In genomic region chr16:35188288-35189155, GRCh38 we compare ENCODE assay signal across 12 cellular contexts.
DNase-seq lines count a peak whose midpoint lies in the region; ATAC-seq, FAIRE-seq and TF ChIP-seq lines count a peak whose summit lies in the region.
"Had no signal": no experiment of that assay in that cellular context is flagged by ENCODE, and none has a peak within 500 bp of the region (broad histone marks: within the 10 kb centered on the region; RNA-seq: fewer than 3 reads in every experiment).

No MANE protein-coding gene starts in this region.

- no peak overlapping the region for H2AK5ac ChIP-seq in mesenchymal stem cell (ENCODE audit: low read length, severe bottlenecking)

- no peak overlapping the region for H2BK12ac ChIP-seq in mesenchymal stem cell (ENCODE audit: low read length in 2 of 2)

- H3K18ac ChIP-seq in mesenchymal stem cell (ENCODE audit: low read depth in 1 of 2, low read length in 2 of 2): no peak overlapping the region

- H3K9me3 ChIP-seq in RWPE2 (ENCODE audit: severe bottlenecking) (no peaks in the 10 kb centered on the region), keratinocyte (ENCODE audit: control insufficient read depth, low read depth, low read length) (no peaks in the 10 kb centered on the region), mesenchymal stem cell (ENCODE audit: control insufficient read depth, low read length) (no peaks in the 10 kb centered on the region), thyroid gland (no peaks in the 10 kb centered on the region)

- H3K4me3 ChIP-seq in RWPE2 (ENCODE audit: severe bottlenecking) (no peak overlapping the region), keratinocyte (ENCODE audit: control insufficient read depth in 2 of 3, extremely low read depth in 1 of 3, insufficient read depth in 2 of 3, low read depth in 1 of 3, low read length in 3 of 3) (no peak overlapping the region), mesenchymal stem cell (ENCODE audit: insufficient read depth in 1 of 2, low read depth in 1 of 2, low read length in 2 of 2) (no peak overlapping the region), thyroid gland (replicated peaks in 1 of 3) (no peak overlapping the region)
- H3K4me3 ChIP-seq: skin epidermis had no signal

- H2BK5ac ChIP-seq in mesenchymal stem cell (ENCODE audit: low read depth, low read length, poor library complexity, severe bottlenecking): no peak overlapping the region

- H3K27ac ChIP-seq in RWPE2 (ENCODE audit: poor library complexity, severe bottlenecking) (no peak overlapping the region), keratinocyte (ENCODE audit: control insufficient read depth, insufficient read depth, low read length) (no peak overlapping the region), mesenchymal stem cell (ENCODE audit: low read length, poor library complexity, severe bottlenecking) (no peak overlapping the region), thyroid gland (no peak overlapping the region)
- H3K27ac ChIP-seq: skin epidermis had no signal

- no peaks in the 10 kb centered on the region for H3K79me1 ChIP-seq in mesenchymal stem cell (replicated peaks; ENCODE audit: low read length, poor library complexity, severe bottlenecking)

- no peaks in the 10 kb centered on the region for H3K36me3 ChIP-seq in RWPE2 (ENCODE audit: low read depth)
- no peaks in the 10 kb centered on the region for H3K36me3 ChIP-seq in keratinocyte (ENCODE audit: control insufficient read depth in 2 of 2, extremely low read depth in 1 of 2, insufficient read depth in 2 of 2, low read length in 2 of 2)
- H3K36me3 ChIP-seq in mesenchymal stem cell (ENCODE audit: control insufficient read depth in 1 of 2, insufficient read depth in 2 of 2, low read depth in 1 of 2, low read length in 2 of 2): no peaks in the 10 kb centered on the region
- H3K36me3 ChIP-seq in thyroid gland: no peaks in the 10 kb centered on the region

- peak; percentile 38; the same call in 1 of the 3 replicates for ATAC-seq in RWPE2 (ENCODE audit: low read depth)
- no peak for ATAC-seq in HG02840 (IDR thresholded peaks at IDR 0.05; ENCODE audit: low FRiP score, unreplicated experiment)
- ATAC-seq: activated T-helper 17 cell treated with anti-CD3 and anti-CD28 coated beads, Interleukin-2, amount 50 U/mL, for 72 hours; WTC11 had no signal

- no peak for FAIRE-seq in keratinocyte (lab: Jason Lieb, UNC)
- FAIRE-seq: D721Med had no signal

- H4K8ac ChIP-seq in mesenchymal stem cell (ENCODE audit: low read length): no peak overlapping the region

- H3K79me2 ChIP-seq in keratinocyte (ENCODE audit: control insufficient read depth, insufficient read depth, low read length): no peaks in the 10 kb centered on the region

- H2AFZ ChIP-seq in keratinocyte (ENCODE audit: control insufficient read depth, low read length) (no peak overlapping the region), mesenchymal stem cell (ENCODE audit: low read depth, low read length) (no peak overlapping the region)

- H3K4ac ChIP-seq in mesenchymal stem cell (ENCODE audit: low read depth in 1 of 2, low read length in 2 of 2): no peak overlapping the region

- H3K9ac ChIP-seq in keratinocyte (ENCODE audit: control insufficient read depth, extremely low read depth, insufficient read depth, low read length) (no peak overlapping the region), mesenchymal stem cell (ENCODE audit: low read length) (no peak overlapping the region)

- no peaks in the 10 kb centered on the region for H3K27me3 ChIP-seq in RWPE2 (ENCODE audit: insufficient read depth, poor library complexity, severe bottlenecking)
- H3K27me3 ChIP-seq in keratinocyte (ENCODE audit: control insufficient read depth, extremely low read depth, insufficient read depth, low read length): no peaks in the 10 kb centered on the region
- H3K27me3 ChIP-seq in mesenchymal stem cell (ENCODE audit: control insufficient read depth in 1 of 2, insufficient read depth in 1 of 2, low read length in 2 of 2): no peaks in the 10 kb centered on the region
- no peaks in the 10 kb centered on the region for H3K27me3 ChIP-seq in thyroid gland

- intact Hi-C loops in thyroid gland (cut with DNase I): no loop called here

- H3K4me2 ChIP-seq in keratinocyte (ENCODE audit: control insufficient read depth, extremely low read depth, insufficient read depth, low read depth, low read length) (no peak overlapping the region), mesenchymal stem cell (ENCODE audit: low read length, poor library complexity, severe bottlenecking) (no peak overlapping the region)

- DNase-seq in DMS114 treated with DMSO at 0.1 percent for 48 hours (lab: John Stamatoyannopoulos, UW; ENCODE audit: unreplicated experiment) (peak; percentile 27), HT-29 (ENCODE audit: low spot score) (peak; percentile 65), RWPE2 (ENCODE audit: low spot score) (no peak), keratinocyte (ENCODE audit: low read depth, low spot score) (no peak), mesenchymal stem cell (no peak), thyroid gland (no peak), NCI-H510A (lab: John Stamatoyannopoulos, UW) (no peak)

- no peak overlapping the region for H2BK120ac ChIP-seq in mesenchymal stem cell (ENCODE audit: low read depth, low read length)

- H2BK15ac ChIP-seq in mesenchymal stem cell (ENCODE audit: low read depth, poor library complexity, severe bottlenecking): no peak overlapping the region

- no peak for TF ChIP-seq POLR2A in thyroid gland (IDR thresholded peaks at IDR 0.05)

- no peak overlapping the region for H3K14ac ChIP-seq in mesenchymal stem cell (ENCODE audit: low read length in 2 of 2)

- H3K23ac ChIP-seq in mesenchymal stem cell (ENCODE audit: low read length in 2 of 2): no peak overlapping the region

- TF ChIP-seq CTCF in RWPE2 (IDR thresholded peaks at IDR 0.05; ENCODE audit: poor library complexity, severe bottlenecking): peak; percentile 16
- TF ChIP-seq CTCF in keratinocyte (optimal IDR thresholded peaks at IDR 0.05 in 1 of 3, IDR thresholded peaks at IDR 0.05 in 1 of 3, conservative IDR thresholded peaks at IDR 0.05 in 1 of 3; ENCODE audit: extremely low read depth in 1 of 3, insufficient read depth in 2 of 3, low read length in 3 of 3): peak; percentile 54 to 94 (median 79)
- TF ChIP-seq CTCF in thyroid gland (IDR thresholded peaks at IDR 0.05): no peak

- H3K4me1 ChIP-seq in RWPE2 (ENCODE audit: insufficient read depth, poor library complexity, severe bottlenecking): no peaks in the 10 kb centered on the region
- H3K4me1 ChIP-seq in keratinocyte (ENCODE audit: control insufficient read depth, extremely low read depth, insufficient read depth, low read length): no peaks in the 10 kb centered on the region
- H3K4me1 ChIP-seq in mesenchymal stem cell (ENCODE audit: control insufficient read depth, insufficient read depth, low read depth, low read length): no peaks in the 10 kb centered on the region
- H3K4me1 ChIP-seq in thyroid gland: no peaks in the 10 kb centered on the region

- WGBS in mesenchymal stem cell: 56% methylated on average over 5 of the region's 8 CpGs
- 44% methylated on average over 8 of the region's 8 CpGs for WGBS in thyroid gland, 2 donors

- no peaks in the 10 kb centered on the region for H3K9me1 ChIP-seq in keratinocyte (ENCODE audit: control insufficient read depth, extremely low read depth, insufficient read depth, low read length)

- no peak overlapping the region for H4K91ac ChIP-seq in mesenchymal stem cell (ENCODE audit: low read length)

- dilution Hi-C loops in keratinocyte (cut with MboI; ENCODE audit: extremely low pct_ligation_motif_present, low sequenced_read_pairs): no loop called here

- no peaks in the 10 kb centered on the region for H4K20me1 ChIP-seq in keratinocyte (ENCODE audit: control insufficient read depth, extremely low read depth, insufficient read depth, low read length)

Comparison
In these comparisons a context has a peak if more than half of its experiments do, and no peak if none do; other contexts are left out.
1. DNase-seq: peak in DMS114 treated with DMSO at 0.1 percent for 48 hours (single experiment) and HT-29 (single experiment); none in RWPE2 (single experiment), keratinocyte (single experiment), mesenchymal stem cell (single experiment), thyroid gland (0 of 2) and NCI-H510A (single experiment).
2. CTCF ChIP-seq: peak in RWPE2 (single experiment) and keratinocyte (3 of 3); none in thyroid gland (0 of 6).